Comparison of ENCODE assay signal across 13 cellular contexts in the genomic region with DNA sequence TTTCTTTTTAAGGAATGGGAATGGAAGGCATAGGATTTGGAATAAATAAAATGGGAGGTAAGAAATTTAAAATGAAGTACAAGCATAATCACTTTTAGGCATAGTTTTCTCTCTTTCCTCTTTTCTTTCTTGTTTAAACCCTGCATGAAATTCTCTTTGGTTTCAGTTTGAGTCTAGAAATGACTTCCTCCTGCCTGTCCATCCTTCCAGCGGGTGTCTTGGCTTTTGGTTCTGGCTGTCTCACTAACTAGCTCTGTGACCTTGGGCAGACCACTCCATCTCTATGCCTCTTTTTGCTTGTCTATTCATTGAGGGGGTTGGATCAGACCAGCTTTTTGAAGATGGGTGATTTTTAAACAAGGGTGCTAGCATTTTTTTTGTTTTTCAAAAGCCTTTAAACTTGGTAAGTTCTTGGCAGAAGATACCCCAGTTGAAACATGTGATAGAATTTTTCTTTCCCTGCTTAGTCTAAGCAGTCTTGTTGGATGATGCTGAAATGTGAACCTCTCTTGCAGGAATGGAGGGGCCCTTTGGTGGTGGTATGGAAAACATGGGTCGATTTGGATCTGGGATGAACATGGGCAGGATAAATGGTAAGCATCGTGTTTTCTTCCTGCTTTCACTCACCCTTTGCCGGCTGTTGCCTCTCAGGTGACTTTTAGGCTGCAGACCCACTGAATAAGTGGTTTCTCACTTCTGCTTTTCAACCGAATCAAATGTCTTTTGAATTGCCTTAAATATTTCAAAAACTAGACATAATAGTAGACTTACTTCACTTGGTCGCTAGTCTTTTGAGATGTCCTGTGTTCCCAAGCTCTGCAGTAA. TPM values are rescaled to one million over a fixed set of nuclear protein-coding genes. Genes with fewer than 3 reads are reported as not detected.
DNase-seq lines count a peak whose midpoint lies in the region; ATAC-seq lines count a peak whose summit lies in the region.
"Had no signal": no experiment of that assay in that cellular context is flagged by ENCODE, and none has a peak within 500 bp of the region (broad histone marks: within the 10 kb centered on the region; RNA-seq: fewer than 3 reads in every experiment).

No MANE protein-coding gene starts in this region.

- no peak overlapping the region for H3K4me3 Mint-ChIP-seq in activated T-cell treated with anti-CD3 and anti-CD28 coated beads, Interleukin-2, amount 50 U/mL, for 24 hours
- H3K4me3 Mint-ChIP-seq in activated T-cell treated with anti-CD3 and anti-CD28 coated beads, Interleukin-2, amount 50 U/mL, for 4 hours = no peak overlapping the region
- H3K4me3 Mint-ChIP-seq in T-helper 17 cell = no peak overlapping the region
- peak overlapping the region; percentile 43 for H3K4me3 Mint-ChIP-seq in stimulated activated memory B cell treated with anti-CD40 and anti-IgM and Interleukin-4, amounts not matched to agents 10 μg/mL and 1 μg/mL and 100 μg/mL, for 72 hours
- H3K4me3 Mint-ChIP-seq: effector memory CD8-positive, alpha-beta T cell had no signal

- H3K4me1 Mint-ChIP-seq in activated T-cell treated with anti-CD3 and anti-CD28 coated beads, Interleukin-2, amount 50 U/mL, for 24 hours (ENCODE audit: low read depth) = peaks cover 64% of the 10 kb centered on the region
- peaks cover 39% of the 10 kb centered on the region for H3K4me1 Mint-ChIP-seq in activated T-cell treated with anti-CD3 and anti-CD28 coated beads, Interleukin-2, amount 50 U/mL, for 4 hours (ENCODE audit: low read depth)
- H3K4me1 Mint-ChIP-seq in T-helper 17 cell = peaks cover 21% of the 10 kb centered on the region
- peaks cover 55% of the 10 kb centered on the region for H3K4me1 Mint-ChIP-seq in stimulated activated memory B cell treated with anti-CD40 and anti-IgM and Interleukin-4, amounts not matched to agents 10 μg/mL and 1 μg/mL and 100 μg/mL, for 72 hours

- DNase-seq in activated T-cell treated with anti-CD3 and anti-CD28 coated beads, Interleukin-2, amount 50 U/mL, for 24 hours = no peak
- no peak for DNase-seq in activated T-cell treated with anti-CD3 and anti-CD28 coated beads, Interleukin-2, amount 50 U/mL, for 4 hours
- DNase-seq in T-helper 17 cell = no peak
- no peak for DNase-seq in UCSD-AML1 (lab: John Stamatoyannopoulos, UW; ENCODE audit: unreplicated experiment)
- no peak for DNase-seq in cardiac septum (ENCODE audit: low spot score)
- DNase-seq in caudate nucleus (lab: John Stamatoyannopoulos, UW) = no peak
- DNase-seq: ACHN; effector memory CD8-positive, alpha-beta T cell; stimulated activated CD4-positive, alpha-beta T cell treated with anti-CD3 and anti-CD28 coated beads, Interleukin-2, amount 100 ng/mL, for 24 hours had no signal

- H3K9me3 Mint-ChIP-seq in activated T-cell treated with anti-CD3 and anti-CD28 coated beads, Interleukin-2, amount 50 U/mL, for 24 hours = no peaks in the 10 kb centered on the region
- H3K9me3 Mint-ChIP-seq in activated T-cell treated with anti-CD3 and anti-CD28 coated beads, Interleukin-2, amount 50 U/mL, for 4 hours = no peaks in the 10 kb centered on the region
- no peaks in the 10 kb centered on the region for H3K9me3 Mint-ChIP-seq in stimulated activated memory B cell treated with anti-CD40 and anti-IgM and Interleukin-4, amounts not matched to agents 10 μg/mL and 1 μg/mL and 100 μg/mL, for 72 hours
- H3K9me3 Mint-ChIP-seq: effector memory CD8-positive, alpha-beta T cell had no signal

- ATAC-seq in activated T-cell treated with anti-CD3 and anti-CD28 coated beads, Interleukin-2, amount 50 U/mL, for 4 hours = no peak
- ATAC-seq in HG02885 (IDR thresholded peaks at IDR 0.05; ENCODE audit: poor library complexity, unreplicated experiment) = peak; percentile 63
- ATAC-seq in T-helper 17 cell = peak; percentile 27
- peak; percentile 91 for ATAC-seq in stimulated activated memory B cell treated with anti-CD40 and anti-IgM and Interleukin-4, amounts not matched to agents 10 μg/mL and 1 μg/mL and 100 μg/mL, for 72 hours
- ATAC-seq: effector memory CD8-positive, alpha-beta T cell had no signal

- no peaks in the 10 kb centered on the region for H3K9me3 ChIP-seq in T-helper 17 cell (ENCODE audit: control insufficient read depth, low read length, poor library complexity, severe bottlenecking)
- H3K9me3 ChIP-seq: upper lobe of left lung had no signal

- no peaks in the 10 kb centered on the region for H3K27me3 Mint-ChIP-seq in activated T-cell treated with anti-CD3 and anti-CD28 coated beads, Interleukin-2, amount 50 U/mL, for 24 hours
- no peaks in the 10 kb centered on the region for H3K27me3 Mint-ChIP-seq in activated T-cell treated with anti-CD3 and anti-CD28 coated beads, Interleukin-2, amount 50 U/mL, for 4 hours (ENCODE audit: low read depth)
- H3K27me3 Mint-ChIP-seq in T-helper 17 cell = no peaks in the 10 kb centered on the region
- no peaks in the 10 kb centered on the region for H3K27me3 Mint-ChIP-seq in stimulated activated memory B cell treated with anti-CD40 and anti-IgM and Interleukin-4, amounts not matched to agents 10 μg/mL and 1 μg/mL and 100 μg/mL, for 72 hours
- H3K27me3 Mint-ChIP-seq: effector memory CD8-positive, alpha-beta T cell had no signal

- peaks cover 98% of the 10 kb centered on the region for H3K36me3 Mint-ChIP-seq in activated T-cell treated with anti-CD3 and anti-CD28 coated beads, Interleukin-2, amount 50 U/mL, for 24 hours (ENCODE audit: low read depth)
- H3K36me3 Mint-ChIP-seq in activated T-cell treated with anti-CD3 and anti-CD28 coated beads, Interleukin-2, amount 50 U/mL, for 4 hours (ENCODE audit: insufficient read depth) = peaks cover 48% of the 10 kb centered on the region
- H3K36me3 Mint-ChIP-seq in T-helper 17 cell (ENCODE audit: low read depth) = peaks cover 8% of the 10 kb centered on the region
- peaks cover 64% of the 10 kb centered on the region for H3K36me3 Mint-ChIP-seq in stimulated activated memory B cell treated with anti-CD40 and anti-IgM and Interleukin-4, amounts not matched to agents 10 μg/mL and 1 μg/mL and 100 μg/mL, for 72 hours

- intact Hi-C loops in cardiac septum (cut with DNase I) = no loop called here

- no peak overlapping the region for H3K27ac ChIP-seq in caudate nucleus (ENCODE audit: low read depth, low read length)

- H3K27ac Mint-ChIP-seq in activated T-cell treated with anti-CD3 and anti-CD28 coated beads, Interleukin-2, amount 50 U/mL, for 24 hours = peak overlapping the region; percentile 85
- H3K27ac Mint-ChIP-seq in T-helper 17 cell = no peak overlapping the region
- peak overlapping the region; percentile 81 for H3K27ac Mint-ChIP-seq in stimulated activated memory B cell treated with anti-CD40 and anti-IgM and Interleukin-4, amounts not matched to agents 10 μg/mL and 1 μg/mL and 100 μg/mL, for 72 hours

RNA-seq across cellular contexts. Expression of a gene that starts 28.6 kb away (rescaled TPM):
- under 1 TPM in 1 of 3 donors, not detected in 2; 0.13 TPM for total RNA-seq in activated T-cell treated with anti-CD3 and anti-CD28 coated beads, Interleukin-2, amount 50 U/mL, for 4 hours
- total RNA-seq in T-helper 17 cell (1 to 10 TPM; 5.2 to 7.4 TPM), cardiac septum (0.62 TPM)
- total RNA-seq: RPMI7951 had no signal

RNA-seq across cellular contexts. Expression of a gene that starts 29.1 kb away (rescaled TPM):
- total RNA-seq in activated T-cell treated with anti-CD3 and anti-CD28 coated beads, Interleukin-2, amount 50 U/mL, for 4 hours = 100 to 1,000 TPM; 448 to 486 (median 453) TPM
- total RNA-seq in T-helper 17 cell (100 to 1,000 TPM; 248 to 259 TPM), cardiac septum (102 TPM)

RNA-seq across cellular contexts. Expression of a gene that starts 40.1 kb away (rescaled TPM):
- 10 to 100 TPM; 27.8 to 31.2 (median 29.4) TPM for total RNA-seq in activated T-cell treated with anti-CD3 and anti-CD28 coated beads, Interleukin-2, amount 50 U/mL, for 4 hours
- total RNA-seq in T-helper 17 cell = 10 to 100 TPM; 45.1 to 46.2 TPM
- total RNA-seq in cardiac septum = 20.2 TPM

Comparison
In these comparisons a context has a peak if more than half of its experiments do, and no peak if none do; other contexts are left out.
1. ATAC-seq: peak in HG02885 (single experiment), T-helper 17 cell (single experiment) and stimulated activated memory B cell treated with anti-CD40 and anti-IgM and Interleukin-4, amounts not matched to agents 10 μg/mL and 1 μg/mL and 100 μg/mL, for 72 hours (single experiment); none in activated T-cell treated with anti-CD3 and anti-CD28 coated beads, Interleukin-2, amount 50 U/mL, for 4 hours (0 of 2).